Comparison of ENCODE assay signal across 1 cellular context in the genomic region with DNA sequence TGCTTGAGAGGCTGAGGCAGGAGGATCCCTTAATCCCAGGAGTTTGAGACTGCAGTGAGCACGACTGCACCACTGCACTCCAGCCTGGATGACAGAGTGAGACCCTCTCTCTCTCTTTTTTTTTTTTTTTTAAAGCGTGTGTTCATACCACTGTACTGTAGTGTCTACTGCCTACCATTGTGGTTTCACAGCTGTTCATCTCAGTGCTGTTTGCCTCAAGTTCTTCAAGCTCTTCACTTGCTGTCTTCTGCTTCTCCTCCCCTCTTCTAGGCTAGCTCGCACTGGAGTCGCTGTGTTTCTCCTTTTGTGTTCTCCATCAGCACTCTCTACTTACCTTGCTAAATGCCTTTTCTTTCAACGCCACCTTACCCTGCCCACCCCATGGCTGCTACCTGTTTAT.
TF ChIP-seq lines count a peak whose summit lies in the region.

No MANE protein-coding gene starts in this region.

TF ChIP-seq in SK-N-SH, 30 proteins besides CTCF, POLR2A, EP300 and RAD21:
- TF ChIP-seq USF1 (IDR thresholded peaks at IDR 0.05; ENCODE audit: borderline replicate concordance, low read depth) (no peak), GATA2 (CRISPR knock-in tag; IDR thresholded peaks at IDR 0.05) (no peak), ELF1 (IDR thresholded peaks at IDR 0.05) (no peak), NRF1 (IDR thresholded peaks at IDR 0.05; ENCODE audit: low read depth, low read length) (no peak), RFX5 (IDR thresholded peaks at IDR 0.05; ENCODE audit: low read length) (no peak), NFIC (IDR thresholded peaks at IDR 0.05; ENCODE audit: borderline replicate concordance) (no peak)
